Comparison of ENCODE assay signal across 8 cellular contexts in genomic region chr13:52159159-52159982, GRCh38.
DNase-seq lines count a peak whose midpoint lies in the region; ATAC-seq, FAIRE-seq and TF ChIP-seq lines count a peak whose summit lies in the region.

NEK3 (minus strand) TSS chr13:52159597; CDS start chr13:52156191, 3,406 bp downstream.

- peak within 1 kb of the TSS; percentile 92 for H3K4me3 Mint-ChIP-seq in nephron progenitor cell
- H3K4me3 Mint-ChIP-seq in stimulated activated naive CD8-positive, alpha-beta T cell treated with anti-CD3 and anti-CD28 coated beads, Interleukin-15, amount 100 ng/mL, for 72 hours, result peak within 1 kb of the TSS; percentile 69 to 79

- H3K4me1 Mint-ChIP-seq in nephron progenitor cell, result peaks cover 46% of the 10 kb centered on the region
- peaks cover 37% of the 10 kb centered on the region for H3K4me1 Mint-ChIP-seq in stimulated activated naive CD8-positive, alpha-beta T cell treated with anti-CD3 and anti-CD28 coated beads, Interleukin-15, amount 100 ng/mL, for 72 hours

- peak; percentile 32 for FAIRE-seq in D721Med (lab: Jason Lieb, UNC)

- peak within 1 kb of the TSS; percentile 64 for H3K9ac ChIP-seq in HUES48 (ENCODE audit: low read depth, low read length)

- TF ChIP-seq CTCF in D721Med (IDR thresholded peaks at IDR 0.05; ENCODE audit: insufficient read depth, missing control alignments) (no peak), foreskin fibroblast (IDR thresholded peaks at IDR 0.05; ENCODE audit: low read depth, low read length) (no peak), nephron progenitor cell (IDR thresholded peaks at IDR 0.05) (no peak)

- peaks cover 19% of the 10 kb centered on the region for H3K27me3 ChIP-seq in HUES48 (ENCODE audit: control insufficient read depth, insufficient read depth, low read length)

- peaks cover 3% of the 10 kb centered on the region; the same call in 1 of the 2 replicates for H3K4me1 ChIP-seq in HUES48 (ENCODE audit: control insufficient read depth, insufficient read depth, low read length)

- peak; percentile 53 for DNase-seq in D721Med (ENCODE audit: insufficient read length, low spot score)
- peak; percentile 70 for DNase-seq in RPMI8226
- DNase-seq in activated gamma-delta T cell (lab: John Stamatoyannopoulos, UW), result peak; percentile 47
- peak; percentile 66 to 86 for DNase-seq in foreskin fibroblast
- peak; percentile 73 for DNase-seq in nephron progenitor cell
- peak; percentile 52 to 58 for DNase-seq in stimulated activated naive CD8-positive, alpha-beta T cell treated with anti-CD3 and anti-CD28 coated beads, Interleukin-15, amount 100 ng/mL, for 72 hours

- H3K9me3 ChIP-seq in HUES48 (ENCODE audit: control insufficient read depth, insufficient read depth, low read length), result no peaks in the 10 kb centered on the region; the same call in 1 of the 2 replicates

- H3K36me3 Mint-ChIP-seq in nephron progenitor cell (ENCODE audit: low read depth), result no peaks in the 10 kb centered on the region

- H3K36me3 ChIP-seq in HUES48 (ENCODE audit: control insufficient read depth, insufficient read depth, low read length), result no peaks in the 10 kb centered on the region

- peak within 1 kb of the TSS; percentile 17 for H3K27ac ChIP-seq in HUES48 (ENCODE audit: low read depth, low read length)

- peak within 1 kb of the TSS; percentile 74 for H3K27ac Mint-ChIP-seq in nephron progenitor cell
- peak within 1 kb of the TSS; percentile 14 to 31 for H3K27ac Mint-ChIP-seq in stimulated activated naive CD8-positive, alpha-beta T cell treated with anti-CD3 and anti-CD28 coated beads, Interleukin-15, amount 100 ng/mL, for 72 hours

- peaks cover 5% of the 10 kb centered on the region for H3K9me3 Mint-ChIP-seq in nephron progenitor cell
- no peaks in the 10 kb centered on the region for H3K9me3 Mint-ChIP-seq in stimulated activated naive CD8-positive, alpha-beta T cell treated with anti-CD3 and anti-CD28 coated beads, Interleukin-15, amount 100 ng/mL, for 72 hours

- H3K27me3 Mint-ChIP-seq in nephron progenitor cell (ENCODE audit: low read depth, poor library complexity), result peaks cover 4% of the 10 kb centered on the region
- peaks cover 22% of the 10 kb centered on the region for H3K27me3 Mint-ChIP-seq in stimulated activated naive CD8-positive, alpha-beta T cell treated with anti-CD3 and anti-CD28 coated beads, Interleukin-15, amount 100 ng/mL, for 72 hours

- peak; percentile 72 for ATAC-seq in GM21381 (IDR thresholded peaks at IDR 0.05; ENCODE audit: unreplicated experiment)
- ATAC-seq in stimulated activated naive CD8-positive, alpha-beta T cell treated with anti-CD3 and anti-CD28 coated beads, Interleukin-15, amount 100 ng/mL, for 72 hours, result peak; percentile 79

- H3K4me3 ChIP-seq in HUES48 (ENCODE audit: low read depth, low read length) (peak within 1 kb of the TSS; percentile 91), foreskin fibroblast (ENCODE audit: low read depth in 1 of 2, low read length in 2 of 2) (peak within 1 kb of the TSS; percentile 61 to 69)

Comparison
In these comparisons a context has a peak if more than half of its experiments do, and no peak if none do; other contexts are left out.
1. Peak in every context shown above with its lines: DNase-seq, ATAC-seq, H3K4me3 ChIP-seq and H3K27ac ChIP-seq.